19 cellular contexts compared by ENCODE assay signal in the genomic region with DNA sequence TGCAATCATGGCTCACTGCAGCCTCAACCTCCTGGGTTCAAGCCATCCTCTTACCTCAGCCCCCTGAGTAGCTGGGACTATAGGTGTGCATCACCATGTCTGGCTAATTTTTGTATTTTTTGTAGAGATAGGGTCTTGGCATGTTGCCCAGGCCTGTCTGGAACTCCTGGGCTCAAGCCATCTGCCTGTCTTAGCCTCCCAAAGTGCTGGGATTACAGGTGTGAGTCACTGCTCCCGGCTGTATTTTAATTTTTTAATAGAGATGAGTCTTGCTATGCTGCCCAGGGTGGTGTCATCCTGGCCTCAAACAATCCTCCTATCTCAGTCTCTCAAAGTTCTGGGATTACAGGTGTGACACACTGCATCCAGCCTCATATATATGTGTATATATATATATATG. TPM values are rescaled to one million over a fixed set of nuclear protein-coding genes. Genes with fewer than 3 reads are reported as not detected.
A peak's percentile ranks its signal among the peaks of the same experiment; 100 is the strongest.
DNase-seq lines count a peak whose midpoint lies in the region; ATAC-seq and TF ChIP-seq lines count a peak whose summit lies in the region.
"Had no signal": no experiment of that assay in that cellular context is flagged by ENCODE, and none has a peak within 500 bp of the region (broad histone marks: within the 10 kb centered on the region; RNA-seq: fewer than 3 reads in every experiment).

No MANE protein-coding gene starts in this region.

- DNase-seq in HCEC 1CT, result peak; percentile 11
- DNase-seq in M059J (ENCODE audit: low read depth), result peak; percentile 85
- no peak for DNase-seq in RWPE1 (ENCODE audit: low spot score)
- DNase-seq in glomerular visceral epithelial cell (ENCODE audit: extremely low spot score), result peak; percentile 54
- no peak for DNase-seq in cardiac septum (ENCODE audit: low spot score)
- DNase-seq in KG1 (lab: John Stamatoyannopoulos, UW), result no peak
- DNase-seq: activated CD4-positive, alpha-beta T cell treated with anti-CD3 and anti-CD28 coated beads, Interleukin-2, amount 50 U/mL, for 48 hours; activated T-cell treated with anti-CD3 and anti-CD28 coated beads, Interleukin-2, amount 50 U/mL, for 1 hour; AML-193; left cardiac atrium; NCI-H2081 treated with DMSO at 0.1 percent for 48 hours; nephron progenitor cell; Right ventricle myocardium superior; stimulated activated CD4-positive, alpha-beta T cell treated with anti-CD3 and anti-CD28 coated beads, Interleukin-4, amount 100 ng/mL, for 4 hours; WERI-Rb-1 had no signal

- intact Hi-C loops in cardiac septum (cut with DNase I), result no loop called here

- POLR2A ChIA-PET in RWPE1 (lab: Yijun Ruan, JAX; ENCODE audit: low non-redundant PET), result no interaction called here

- peak overlapping the region; percentile 55 for H3K27ac ChIP-seq in RWPE1
- H3K27ac ChIP-seq: coronary artery, vagina, WERI-Rb-1 had no signal

- ATAC-seq in HG03378 (IDR thresholded peaks at IDR 0.05; ENCODE audit: unreplicated experiment), result no peak

- TF ChIP-seq CTCF in RWPE1 (conservative IDR thresholded peaks at IDR 0.05; ENCODE audit: low read depth), result no peak

- CTCF ChIA-PET in RWPE1 (lab: Yijun Ruan, JAX), result no interaction called here

RNA-seq across cellular contexts. Expression of gene GPRC5A, which starts 31.7 kb away (rescaled TPM):
- 70.0 and 89.7 TPM in 2 replicates for total RNA-seq in M059J (2014; rRNA removed; shearing (Covaris generic))
- total RNA-seq in cardiac septum, result 0.78 TPM
- total RNA-seq: T-helper 1 cell treated with Interleukin-12 subunit alpha and Interleukin-12 subunit beta and Interleukin-4 antibody, amounts not matched to agents 30 ng/mL and 1 ng/mL, for 36 hours had no signal

RNA-seq across cellular contexts. Expression of gene DDX47, which starts 46.5 kb away (rescaled TPM):
- 125 and 149 TPM in 2 replicates for total RNA-seq in M059J (2014; rRNA removed; shearing (Covaris generic))
- 25.5 TPM for total RNA-seq in cardiac septum

Comparison
In these comparisons a context has a peak if more than half of its experiments do, and no peak if none do; other contexts are left out.
1. DNase-seq: peak in HCEC 1CT (single experiment), M059J (single experiment) and glomerular visceral epithelial cell (single experiment); none in RWPE1 (single experiment), cardiac septum (single experiment) and KG1 (single experiment).
2. RNA of gene GPRC5A, which starts 31.7 kb away (total RNA-seq): 70.0 to 89.7 TPM in M059J; 0.78 TPM in cardiac septum (single experiment); every median in the first group is over 10 times any median in the second.